29 cellular contexts compared by ENCODE assay signal in genomic region chr19:42473686-42474085, GRCh38. TPM values are rescaled to one million over a fixed set of nuclear protein-coding genes. Genes with fewer than 3 reads are reported as not detected.
DNase-seq lines count a peak whose midpoint lies in the region; ATAC-seq, FAIRE-seq and TF ChIP-seq lines count a peak whose summit lies in the region.
"Had no signal": no experiment of that assay in that cellular context is flagged by ENCODE, and none has a peak within 500 bp of the region (broad histone marks: within the 10 kb centered on the region; RNA-seq: fewer than 3 reads in every experiment).

No MANE protein-coding gene starts in this region.

- in situ Hi-C loops in HAP-1 (cut with MboI; ENCODE audit: low sequenced_read_pairs): no loop called here

- no peak overlapping the region for H2AK5ac ChIP-seq in H1 (ENCODE audit: low read depth, low read length)

- no peak overlapping the region for H3K14ac ChIP-seq in H1 (ENCODE audit: insufficient read length)

- no peak overlapping the region for H2BK12ac ChIP-seq in H1 (ENCODE audit: low read depth, low read length)

- no peaks in the 10 kb centered on the region for H3K27me3 Mint-ChIP-seq in activated naive CD4-positive, alpha-beta T cell treated with anti-CD3 and anti-CD28 coated beads for 36 hours (ENCODE audit: low read depth)
- H3K27me3 Mint-ChIP-seq: IgD-negative memory B cell had no signal

- no peaks in the 10 kb centered on the region for H3K36me3 Mint-ChIP-seq in activated naive CD4-positive, alpha-beta T cell treated with anti-CD3 and anti-CD28 coated beads for 36 hours (ENCODE audit: low read depth)
- H3K36me3 Mint-ChIP-seq: CD4-positive, CD25-positive, alpha-beta regulatory T cell had no signal

- FAIRE-seq in A549 (lab: Jason Lieb, UNC): peak; percentile 54
- peak; percentile 55 for FAIRE-seq in H1 (lab: Jason Lieb, UNC)

- 82% methylated on average over 6 of the region's 6 CpGs for WGBS in A549 (ENCODE audit: missing lambda C conversion rate)
- 5% methylated on average over 6 of the region's 6 CpGs; no CpG with 5 or more reads in 1 of the 2 experiments for WGBS in H1 (ENCODE audit: extremely low coverage in 1 of 2, insufficient coverage in 1 of 2, insufficient read length in 1 of 2, insufficient replicate concordance in 2 of 2, low coverage in 1 of 2, low lambda C conversion rate in 2 of 2, missing lambda C conversion rate in 1 of 2), 2 experiments

- H3K23me2 ChIP-seq in H1 (ENCODE audit: low read depth, low read length): no peaks in the 10 kb centered on the region

- DNase-seq in A549 (ENCODE audit: low read depth in 1 of 2, low spot score in 1 of 2) (no peak), HAP-1 (ENCODE audit: low spot score in 2 of 2) (peak; percentile 75 to 99), H1 (ENCODE audit: low read depth in 1 of 2, low spot score in 2 of 2) (no peak), HuH-7 (ENCODE audit: low spot score) (no peak)
- DNase-seq in activated naive CD4-positive, alpha-beta T cell treated with anti-CD3 and anti-CD28 coated beads for 36 hours: no peak
- DNase-seq in activated CD4-positive, alpha-beta T cell treated with anti-CD3 and anti-CD28 coated beads, Interleukin-2, amount 50 U/mL, for 4 hours: no peak
- DNase-seq: ACHN; CD4-positive, CD25-positive, alpha-beta regulatory T cell; DMS153; DND-41; GM23248; MM.1S; NCI-H1048; NCI-H1417; NCI-H1694 treated with DMSO at 0.1 percent for 48 hours; NCI-H446; NCI-H524 treated with DMSO at 0.1 percent for 48 hours; NCI-H774; PC-9; Right ventricle myocardium superior; RPMI8226 had no signal

- H3K79me1 ChIP-seq in H1 (ENCODE audit: low read depth, low read length): no peaks in the 10 kb centered on the region

- TF ChIP-seq POLR2A in A549 (IDR thresholded peaks at IDR 0.05; ENCODE audit: low read length): no peak
- TF ChIP-seq POLR2A in H1 (IDR thresholded peaks at IDR 0.05; ENCODE audit: control extremely low read depth in 1 of 2, low read depth in 2 of 2, low read length in 2 of 2): no peak

- no peak overlapping the region for H4K91ac ChIP-seq in H1 (replicated peaks; ENCODE audit: insufficient read length, low read length)

- no peak overlapping the region for H3K4me3 Mint-ChIP-seq in activated naive CD4-positive, alpha-beta T cell treated with anti-CD3 and anti-CD28 coated beads for 36 hours
- H3K4me3 Mint-ChIP-seq: CD4-positive, CD25-positive, alpha-beta regulatory T cell; IgD-negative memory B cell had no signal

- no peaks in the 10 kb centered on the region for H3K79me2 ChIP-seq in H1 (ENCODE audit: control insufficient read depth in 1 of 2, insufficient read depth in 2 of 2, low read length in 2 of 2)

- no peak overlapping the region for H3K27ac ChIP-seq in A549
- peak overlapping the region; percentile 70 for H3K27ac ChIP-seq in H1 (ENCODE audit: low read depth, low read length)
- H3K27ac ChIP-seq in iPS-18a (ENCODE audit: low read length): peak overlapping the region; percentile 92
- H3K27ac ChIP-seq: 22Rv1, GM23248, KMS-11, PC-9, SJSA1 had no signal

- no peak overlapping the region for H3K23ac ChIP-seq in H1 (ENCODE audit: insufficient read length)

- H3K18ac ChIP-seq in H1 (ENCODE audit: extremely low read depth, low read length): no peak overlapping the region

- H2BK120ac ChIP-seq in H1 (replicated peaks; ENCODE audit: low read depth, low read length): peak overlapping the region; percentile 91

- H2BK5ac ChIP-seq in H1 (ENCODE audit: low read depth, low read length): peak overlapping the region; percentile 99; the same call in 1 of the 2 replicates

- POLR2A ChIA-PET in A549 (lab: Yijun Ruan, JAX) (no interaction called here), H1 (lab: Charles Lee; ENCODE audit: partially characterized antibody) (interaction anchor here (0.9 to 2.1 kb wide), 8 partner anchors 8 to 77 kb away, joined by 3 to 6 read pairs (median 4); no protein-coding TSS in a partner anchor)

- H3K4me3 ChIP-seq in A549 (no peak overlapping the region), HAP-1 (no peak overlapping the region), H1 (ENCODE audit: extremely low read depth in 1 of 4, insufficient read depth in 2 of 4, low read depth in 3 of 4, low read length in 4 of 4) (peak overlapping the region in 1 of 4 experiments; percentile 29; a peak in 1 of 8 replicates), iPS-18a (ENCODE audit: low read length) (peak overlapping the region; percentile 14)
- H3K4me3 ChIP-seq: GM23248, PC-9, SJSA1 had no signal

- no peak overlapping the region for H2BK15ac ChIP-seq in H1 (ENCODE audit: low read length)

- peak overlapping the region; percentile 93 for H4K5ac ChIP-seq in H1 (ENCODE audit: insufficient read length, low read depth, low read length)

- no peak overlapping the region for H3K9ac ChIP-seq in H1 (replicated peaks in 1 of 4; ENCODE audit: extremely low read depth in 1 of 4, low read depth in 3 of 4, low read length in 3 of 4)
- H3K9ac ChIP-seq in iPS-18a (ENCODE audit: low read length): peak overlapping the region; percentile 55
- H3K9ac ChIP-seq: GM23248, KMS-11 had no signal

- H3K4me2 ChIP-seq in A549 (no peak overlapping the region), H1 (ENCODE audit: insufficient read depth in 1 of 2, low read depth in 2 of 2, low read length in 2 of 2) (peak overlapping the region in 1 of 2 experiments; percentile 10; a peak in 2 of 4 replicates)
- H3K4me2 ChIP-seq: KMS-11, PC-9 had no signal

- CTCF ChIA-PET in A549 (lab: Yijun Ruan, JAX): interaction anchor here (0.9 to 8.1 kb wide), 10 partner anchors 8 to 123 kb away, joined by 3 to 92 read pairs (median 9); partner anchors contain the start of gene CXCL17
- CTCF ChIA-PET in H1 (lab: Charles Lee; ENCODE audit: partially characterized antibody): interaction anchor here (1.4 to 5.1 kb wide), 6 partner anchors 11 to 55 kb away, joined by 3 to 30 read pairs (median 12); partner anchors contain the start of gene CEACAM1
- CTCF ChIA-PET in activated naive CD4-positive, alpha-beta T cell treated with anti-CD3 and anti-CD28 coated beads for 36 hours (lab: Charles Lee): interaction anchor here (1.0 to 1.4 kb wide), 2 partner anchors 33 to 55 kb away, joined by 3 read pairs; partner anchors contain the start of gene CEACAM1

- H3K27ac Mint-ChIP-seq in activated naive CD4-positive, alpha-beta T cell treated with anti-CD3 and anti-CD28 coated beads for 36 hours: no peak overlapping the region
- H3K27ac Mint-ChIP-seq: IgD-negative memory B cell had no signal

- H3K4me1 ChIP-seq in A549 (peaks cover 21% of the 10 kb centered on the region), HAP-1 (peaks cover 35% of the 10 kb centered on the region), H1 (replicated peaks in 1 of 4; ENCODE audit: control insufficient read depth in 3 of 4, insufficient read depth in 4 of 4, low read length in 3 of 4) (peaks cover 14 to 40% (median 34%) of the 10 kb centered on the region in 4 experiments), iPS-18a (ENCODE audit: control insufficient read depth, low read depth, low read length) (peaks cover 52% of the 10 kb centered on the region)

- no peak for TF ChIP-seq RAD21 in A549 (conservative IDR thresholded peaks at IDR 0.05 in 1 of 2, IDR thresholded peaks at IDR 0.05 in 1 of 2)
- TF ChIP-seq RAD21 in H1 (IDR thresholded peaks at IDR 0.05 in 1 of 2, conservative IDR thresholded peaks at IDR 0.05 in 1 of 2; ENCODE audit: low read depth in 2 of 2, low read length in 2 of 2): no peak

- ATAC-seq in A549 (no peak), GM18502 (IDR thresholded peaks at IDR 0.05; ENCODE audit: poor library complexity, unreplicated experiment) (no peak)

- TF ChIP-seq EP300 in A549 (IDR thresholded peaks at IDR 0.05) (no peak), H1 (IDR thresholded peaks at IDR 0.05; ENCODE audit: borderline replicate concordance in 1 of 2, low read depth in 2 of 2, low read length in 2 of 2) (no peak)

- no peaks in the 10 kb centered on the region for H3K9me3 ChIP-seq in A549
- no peaks in the 10 kb centered on the region for H3K9me3 ChIP-seq in HAP-1
- no peaks in the 10 kb centered on the region for H3K9me3 ChIP-seq in H1 (ENCODE audit: insufficient read depth in 2 of 2, low read depth in 1 of 2, low read length in 1 of 2)
- H3K9me3 ChIP-seq in iPS-18a (ENCODE audit: control insufficient read depth, low read depth, low read length): no peaks in the 10 kb centered on the region
- H3K9me3 ChIP-seq: SJSA1 had no signal

- TF ChIP-seq CTCF in A549 (IDR thresholded peaks at IDR 0.05): no peak
- TF ChIP-seq CTCF in H1 (IDR thresholded peaks at IDR 0.05; ENCODE audit: control extremely low read depth in 1 of 3, insufficient read depth in 1 of 3, low read depth in 1 of 3, low read length in 3 of 3): no peak

- H4K8ac ChIP-seq in H1 (ENCODE audit: extremely low read depth, insufficient read depth, low read length): no peak overlapping the region

- H2AFZ ChIP-seq in H1 (ENCODE audit: low read length): no peak overlapping the region
- H2AFZ ChIP-seq: GM23248, PC-9 had no signal

- peaks cover 2% of the 10 kb centered on the region for H3K4me1 Mint-ChIP-seq in activated naive CD4-positive, alpha-beta T cell treated with anti-CD3 and anti-CD28 coated beads for 36 hours (ENCODE audit: low read depth)

- no peaks in the 10 kb centered on the region for H3K27me3 ChIP-seq in HAP-1 (ENCODE audit: low read depth)
- H3K27me3 ChIP-seq in H1 (replicated peaks in 1 of 4; ENCODE audit: control insufficient read depth in 3 of 4, extremely low read depth in 1 of 4, insufficient read depth in 3 of 4, low read length in 3 of 4): no peaks in the 10 kb centered on the region
- no peaks in the 10 kb centered on the region for H3K27me3 ChIP-seq in iPS-18a (ENCODE audit: control insufficient read depth, insufficient read depth, low read length)
- H3K27me3 ChIP-seq: SJSA1 had no signal

- no peak overlapping the region for H3K4ac ChIP-seq in H1 (replicated peaks; ENCODE audit: insufficient read length, low read depth, low read length)

- intact Hi-C loops in activated naive CD4-positive, alpha-beta T cell treated with anti-CD3 and anti-CD28 coated beads for 36 hours (cut with micrococcal nuclease): no loop called here

- H3K9me3 Mint-ChIP-seq in activated naive CD4-positive, alpha-beta T cell treated with anti-CD3 and anti-CD28 coated beads for 36 hours: no peaks in the 10 kb centered on the region
- H3K9me3 Mint-ChIP-seq: CD4-positive, CD25-positive, alpha-beta regulatory T cell; IgD-negative memory B cell had no signal

- no peaks in the 10 kb centered on the region for H4K20me1 ChIP-seq in H1 (replicated peaks in 1 of 2; ENCODE audit: control insufficient read depth in 1 of 2, insufficient read depth in 2 of 2, low read length in 2 of 2)

- no peak overlapping the region for H3K56ac ChIP-seq in H1 (replicated peaks; ENCODE audit: insufficient read length, low read depth, low read length)

- no peaks in the 10 kb centered on the region for H3K36me3 ChIP-seq in HAP-1 (replicated peaks)
- no peaks in the 10 kb centered on the region for H3K36me3 ChIP-seq in H1 (ENCODE audit: control insufficient read depth in 2 of 4, insufficient read depth in 4 of 4, low read length in 3 of 4)
- no peaks in the 10 kb centered on the region for H3K36me3 ChIP-seq in iPS-18a (ENCODE audit: control insufficient read depth, low read depth, low read length)
- H3K36me3 ChIP-seq: SJSA1 had no signal

- H2BK20ac ChIP-seq in H1 (ENCODE audit: low read length): no peak overlapping the region

RNA-seq across cellular contexts. Expression of gene CXCL17, which starts 30.9 kb away (rescaled TPM):
- polyA plus RNA-seq in A549 (2011; rRNA removed) (0.13 and 0.14 TPM in 2 replicates), A549 (2017; fragmentation: RNase III; extraction: RNeasy Plus Mini Kit Qiagen cat#74134 plus additional on column Dnase treatment) (not detected in 3 replicates), H1 (2011; rRNA removed) (0.11 TPM in 1 of 2 replicates, not detected in the other)
- polyA plus RNA-seq in A549 (2012; cell fraction: cytosol; rRNA removed): 0.08 and 0.09 TPM in 2 replicates
- polyA plus RNA-seq in A549 (2012; cell fraction: nucleus; rRNA removed): not detected in 2 replicates
- polyA minus RNA-seq in A549 (2011; rRNA and poly(A)+ RNA removed): not detected in 2 replicates
- not detected in 2 replicates for total RNA-seq in H1 (2021; fragmentation: NEBNext Ultra II Directional; extraction: Animal tissue kit (Norgen Biotek cat#: 25700))
- polyA plus RNA-seq in H1 (2011; cell fraction: cytosol; rRNA removed): 0.09 TPM
- not detected for polyA plus RNA-seq in H1 (2011; cell fraction: nucleus; rRNA removed)
- not detected in 4 replicates for polyA plus RNA-seq in H1 (2012, experiment 1 of 2)
- polyA plus RNA-seq in H1 (2012, experiment 2 of 2): not detected
- not detected for polyA plus RNA-seq in H1 (2013, experiment 1 of 2)
- 0.06 TPM for polyA plus RNA-seq in H1 (2013, experiment 2 of 2)
- polyA minus RNA-seq in H1 (2011; rRNA and poly(A)+ RNA removed): not detected in 2 replicates
- not detected for polyA minus RNA-seq in H1 (2011; cell fraction: cytosol; rRNA and poly(A)+ RNA removed)
- polyA minus RNA-seq in H1 (2011; cell fraction: nucleus; rRNA and poly(A)+ RNA removed): not detected
- not detected for total RNA-seq in activated naive CD4-positive, alpha-beta T cell treated with anti-CD3 and anti-CD28 coated beads for 36 hours
- total RNA-seq: CD4-positive, CD25-positive, alpha-beta regulatory T cell; GM23248; HT1080; Right ventricle myocardium superior; SJSA1 had no signal
- polyA plus RNA-seq: BJ, GM23248 had no signal

RNA-seq across cellular contexts. Expression of gene LIPE, which starts 46.5 kb away (rescaled TPM):
- polyA plus RNA-seq in A549 (2011; rRNA removed) (1.6 and 2.6 TPM in 2 replicates), A549 (2017; fragmentation: RNase III; extraction: RNeasy Plus Mini Kit Qiagen cat#74134 plus additional on column Dnase treatment) (2.5 to 3.2 TPM (median 2.7 TPM) in 3 replicates), H1 (2011; rRNA removed) (8.7 and 17.0 TPM in 2 replicates)
- 4.3 and 6.6 TPM in 2 replicates for polyA plus RNA-seq in A549 (2012; cell fraction: cytosol; rRNA removed)
- 8.5 and 10.1 TPM in 2 replicates for polyA plus RNA-seq in A549 (2012; cell fraction: nucleus; rRNA removed)
- polyA minus RNA-seq in A549 (2011; rRNA and poly(A)+ RNA removed): 2.3 and 3.4 TPM in 2 replicates
- total RNA-seq in H1 (2021; fragmentation: NEBNext Ultra II Directional; extraction: Animal tissue kit (Norgen Biotek cat#: 25700)): 12.5 and 15.9 TPM in 2 replicates
- 10.3 TPM for polyA plus RNA-seq in H1 (2011; cell fraction: cytosol; rRNA removed)
- 15.3 TPM for polyA plus RNA-seq in H1 (2011; cell fraction: nucleus; rRNA removed)
- polyA plus RNA-seq in H1 (2012, experiment 1 of 2): 5.6 to 13.0 TPM (median 9.4 TPM) in 4 replicates
- polyA plus RNA-seq in H1 (2012, experiment 2 of 2): 5.2 TPM
- 6.4 TPM for polyA plus RNA-seq in H1 (2013, experiment 1 of 2)
- 5.8 TPM for polyA plus RNA-seq in H1 (2013, experiment 2 of 2)
- polyA minus RNA-seq in H1 (2011; rRNA and poly(A)+ RNA removed): 3.5 and 7.4 TPM in 2 replicates
- polyA minus RNA-seq in H1 (2011; cell fraction: cytosol; rRNA and poly(A)+ RNA removed): 10.0 TPM
- 18.8 TPM for polyA minus RNA-seq in H1 (2011; cell fraction: nucleus; rRNA and poly(A)+ RNA removed)
- 10 to 100 TPM; 30.2 to 32.5 TPM for total RNA-seq in activated naive CD4-positive, alpha-beta T cell treated with anti-CD3 and anti-CD28 coated beads for 36 hours
- total RNA-seq: HT1080 had no signal

RNA-seq across cellular contexts. Expression of gene CEACAM1, which starts 54.6 kb away (rescaled TPM):
- 8.9 and 10.1 TPM in 2 replicates for polyA plus RNA-seq in A549 (2011; rRNA removed)
- 0.54 and 0.87 TPM in 2 replicates for polyA plus RNA-seq in A549 (2012; cell fraction: cytosol; rRNA removed)
- polyA plus RNA-seq in A549 (2012; cell fraction: nucleus; rRNA removed): 0.91 TPM in 2 replicates
- 0.43 to 0.88 TPM (median 0.52 TPM) in 3 replicates for polyA plus RNA-seq in A549 (2017; fragmentation: RNase III; extraction: RNeasy Plus Mini Kit Qiagen cat#74134 plus additional on column Dnase treatment)
- 5.6 and 6.7 TPM in 2 replicates for polyA minus RNA-seq in A549 (2011; rRNA and poly(A)+ RNA removed)
- 1.8 and 2.0 TPM in 2 replicates for total RNA-seq in H1 (2021; fragmentation: NEBNext Ultra II Directional; extraction: Animal tissue kit (Norgen Biotek cat#: 25700))
- polyA plus RNA-seq in H1 (2011; rRNA removed): 2.0 and 3.6 TPM in 2 replicates
- 3.3 TPM for polyA plus RNA-seq in H1 (2011; cell fraction: cytosol; rRNA removed)
- polyA plus RNA-seq in H1 (2011; cell fraction: nucleus; rRNA removed): 4.8 TPM
- polyA plus RNA-seq in H1 (2012, experiment 1 of 2): 1.4 to 4.3 TPM (median 1.9 TPM) in 4 replicates
- 0.51 TPM for polyA plus RNA-seq in H1 (2012, experiment 2 of 2)
- polyA plus RNA-seq in H1 (2013, experiment 1 of 2): 3.7 TPM
- polyA plus RNA-seq in H1 (2013, experiment 2 of 2): 3.3 TPM
- 2.5 and 5.5 TPM in 2 replicates for polyA minus RNA-seq in H1 (2011; rRNA and poly(A)+ RNA removed)
- polyA minus RNA-seq in H1 (2011; cell fraction: cytosol; rRNA and poly(A)+ RNA removed): 2.0 TPM
- 2.4 TPM for polyA minus RNA-seq in H1 (2011; cell fraction: nucleus; rRNA and poly(A)+ RNA removed)
- total RNA-seq in activated naive CD4-positive, alpha-beta T cell treated with anti-CD3 and anti-CD28 coated beads for 36 hours: 1 to 10 TPM; 3.1 to 3.6 TPM
- total RNA-seq: GM23248, HT1080, SJSA1 had no signal
- polyA plus RNA-seq: GM23248 had no signal

Comparison
In these comparisons a context has a peak if more than half of its experiments do, and no peak if none do; other contexts are left out.
1. DNase-seq: peak in HAP-1 (2 of 2); none in A549 (0 of 2), H1 (0 of 2), activated naive CD4-positive, alpha-beta T cell treated with anti-CD3 and anti-CD28 coated beads for 36 hours (single experiment), HuH-7 (single experiment) and activated CD4-positive, alpha-beta T cell treated with anti-CD3 and anti-CD28 coated beads, Interleukin-2, amount 50 U/mL, for 4 hours (0 of 2).
2. H3K27ac ChIP-seq: peak in H1 (single experiment) and iPS-18a (single experiment); none in A549 (0 of 2).
3. Of the 18 proteins assayed by ChIP-seq in both H1 and A549: peak only in H1: KDM1A; only in A549: none; in both: none; in neither: 17.